ENCODE assay signal across 8 cellular contexts in the genomic region with DNA sequence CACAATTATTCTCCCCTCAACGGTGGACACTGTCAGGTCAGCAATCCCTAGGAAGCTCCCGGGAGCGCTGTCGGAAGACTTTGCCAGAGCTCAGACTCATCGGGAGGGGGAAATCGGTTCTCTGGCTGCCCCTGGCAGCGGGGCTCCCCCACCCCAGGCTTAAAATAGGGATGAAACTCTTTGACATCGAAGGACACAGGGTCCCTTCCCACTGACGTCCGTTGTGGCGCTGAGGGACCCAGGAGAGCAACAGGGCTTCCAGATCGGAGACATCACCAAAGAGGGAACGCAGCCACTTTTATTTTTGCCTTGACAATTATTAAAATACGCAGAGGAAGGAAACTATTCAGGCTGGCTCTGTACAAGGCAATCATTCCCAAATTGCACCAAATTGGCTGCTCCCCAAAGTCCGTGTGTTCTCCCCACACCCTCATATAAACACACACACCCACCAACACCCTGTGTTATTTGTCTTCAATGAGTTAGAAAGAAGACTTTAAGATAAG.
DNase-seq lines count a peak whose midpoint lies in the region; ATAC-seq and TF ChIP-seq lines count a peak whose summit lies in the region.

No MANE protein-coding gene starts in this region.

- ATAC-seq in Panc1 (peak; percentile 78), GM18868 (IDR thresholded peaks at IDR 0.05; ENCODE audit: unreplicated experiment) (no peak)

- CTCF ChIA-PET in Panc1 (lab: Charles Lee), result interaction anchor here (0.5 to 0.6 kb wide), 3 partner anchors 35 to 238 kb away, joined by 5 to 8 read pairs (median 5); no protein-coding TSS in a partner anchor

- H3K4me3 ChIP-seq in Panc1 (ENCODE audit: low read depth in 2 of 2, low read length in 2 of 2) (peak overlapping the region; percentile 17 to 37; a peak in 3 of 4 replicates), foreskin fibroblast (ENCODE audit: low read depth in 1 of 2, low read length in 2 of 2) (peak overlapping the region; percentile 45 to 54), ovary (peak overlapping the region; percentile 42)

- no peaks in the 10 kb centered on the region for H3K9me3 ChIP-seq in Panc1 (ENCODE audit: control insufficient read depth, insufficient read depth, low read depth, low read length)
- H3K9me3 ChIP-seq in ovary, result no peaks in the 10 kb centered on the region

- H3K4me1 ChIP-seq in Panc1 (ENCODE audit: control insufficient read depth, insufficient read depth, low read length) (no peaks in the 10 kb centered on the region; the same call in 1 of the 2 replicates), ovary (ENCODE audit: insufficient read depth) (peaks cover 2% of the 10 kb centered on the region)

- H3K36me3 Mint-ChIP-seq in CD14-positive monocyte, result no peaks in the 10 kb centered on the region
- H3K36me3 Mint-ChIP-seq in T-helper 2 cell treated with Interferon-gamma antibody and Interleukin-4, amounts not matched to agents 5 μg/mL and 100 μg/mL, for 36 hours (ENCODE audit: low read depth), result no peaks in the 10 kb centered on the region

- peak overlapping the region in 1 of 2 donors; percentile 79 for H3K4me3 Mint-ChIP-seq in CD14-positive monocyte
- H3K4me3 Mint-ChIP-seq in T-helper 2 cell treated with Interferon-gamma antibody and Interleukin-4, amounts not matched to agents 5 μg/mL and 100 μg/mL, for 36 hours, result no peak overlapping the region

- peaks cover 18 to 39% (median 32%) of the 10 kb centered on the region in 3 donors for H3K27me3 Mint-ChIP-seq in CD14-positive monocyte (ENCODE audit: low read depth in 3 of 3)
- H3K27me3 Mint-ChIP-seq in T-helper 2 cell treated with Interferon-gamma antibody and Interleukin-4, amounts not matched to agents 5 μg/mL and 100 μg/mL, for 36 hours (ENCODE audit: low read depth), result peaks cover 25% of the 10 kb centered on the region

- TF ChIP-seq CTCF in CD14-positive monocyte (IDR thresholded peaks at IDR 0.05), result peak; percentile 76
- peak; percentile 57; the same call in 1 of the 2 replicates for TF ChIP-seq CTCF in Panc1 (IDR thresholded peaks at IDR 0.05)
- no peak for TF ChIP-seq CTCF in foreskin fibroblast (IDR thresholded peaks at IDR 0.05; ENCODE audit: low read depth, low read length)
- peak in 1 of 3 donors; percentile 3 for TF ChIP-seq CTCF in ovary (IDR thresholded peaks at IDR 0.05)

- intact Hi-C loops in CD14-positive monocyte (cut with micrococcal nuclease), result no loop called here
- intact Hi-C loops in Panc1 (cut with micrococcal nuclease; ENCODE audit: unreplicated experiment), result loop anchor here (2.0 kb wide), 1 partner anchor 549 kb away; no protein-coding TSS in a partner anchor
- intact Hi-C loops in ovary (cut with DNase I), result loop anchor here in 2 of 4 donors (5.0 kb wide), 3 partner anchors 310 to 550 kb away; a partner anchor contains a TSS

- no TSS peak for BruUV-seq in Panc1 (replicated peaks; lab: Mats Ljungman, UMichigan)

- H3K4me1 Mint-ChIP-seq in CD14-positive monocyte, result peaks cover 24% of the 10 kb centered on the region
- H3K4me1 Mint-ChIP-seq in T-helper 2 cell treated with Interferon-gamma antibody and Interleukin-4, amounts not matched to agents 5 μg/mL and 100 μg/mL, for 36 hours (ENCODE audit: low read depth), result no peaks in the 10 kb centered on the region

- H3K27ac ChIP-seq in Panc1 (ENCODE audit: low read length) (no peak overlapping the region), ovary (peak overlapping the region; percentile 5 to 57)

- peak overlapping the region in 1 of 7 donors; percentile 62 for H3K27ac Mint-ChIP-seq in CD14-positive monocyte
- H3K27ac Mint-ChIP-seq in T-helper 2 cell treated with Interferon-gamma antibody and Interleukin-4, amounts not matched to agents 5 μg/mL and 100 μg/mL, for 36 hours, result no peak overlapping the region

- no peaks in the 10 kb centered on the region for H3K27me3 ChIP-seq in Panc1 (ENCODE audit: control insufficient read depth, insufficient read depth, low read length)
- no peaks in the 10 kb centered on the region for H3K27me3 ChIP-seq in ovary

- POLR2A ChIA-PET in Panc1 (lab: Charles Lee), result no interaction called here

- peak; percentile 27 for TF ChIP-seq EP300 in ovary (IDR thresholded peaks at IDR 0.05)

- H3K36me3 ChIP-seq in Panc1 (ENCODE audit: control insufficient read depth, insufficient read depth, low read length) (no peaks in the 10 kb centered on the region), ovary (no peaks in the 10 kb centered on the region)

- WGBS in ovary, 3 donors, result 12 to 18% (median 15%) methylated on average over 15 of the region's 15 CpGs

- DNase-seq in CD14-positive monocyte (ENCODE audit: low spot score) (no peak), Panc1 (ENCODE audit: low read depth, low spot score) (no peak), foreskin fibroblast (no peak), ovary (no peak), SW480 (ENCODE audit: low spot score) (no peak), T-helper 2 cell (no peak)
- DNase-seq in T-helper 2 cell treated with Interferon-gamma antibody and Interleukin-4, amounts not matched to agents 5 μg/mL and 100 μg/mL, for 36 hours (ENCODE audit: low spot score), result no peak

- in situ Hi-C loops in Panc1 (cut with HindIII; ENCODE audit: low pct_unique_long_range_greater_than_20kb, low sequenced_read_pairs), result no loop called here

- H3K9me3 Mint-ChIP-seq in CD14-positive monocyte, result peaks cover 0 to 3% (median 1%) of the 10 kb centered on the region in 7 donors
- H3K9me3 Mint-ChIP-seq in T-helper 2 cell treated with Interferon-gamma antibody and Interleukin-4, amounts not matched to agents 5 μg/mL and 100 μg/mL, for 36 hours, result no peaks in the 10 kb centered on the region

- TF ChIP-seq POLR2A in ovary (IDR thresholded peaks at IDR 0.05), result no peak
